In the genomic region with DNA sequence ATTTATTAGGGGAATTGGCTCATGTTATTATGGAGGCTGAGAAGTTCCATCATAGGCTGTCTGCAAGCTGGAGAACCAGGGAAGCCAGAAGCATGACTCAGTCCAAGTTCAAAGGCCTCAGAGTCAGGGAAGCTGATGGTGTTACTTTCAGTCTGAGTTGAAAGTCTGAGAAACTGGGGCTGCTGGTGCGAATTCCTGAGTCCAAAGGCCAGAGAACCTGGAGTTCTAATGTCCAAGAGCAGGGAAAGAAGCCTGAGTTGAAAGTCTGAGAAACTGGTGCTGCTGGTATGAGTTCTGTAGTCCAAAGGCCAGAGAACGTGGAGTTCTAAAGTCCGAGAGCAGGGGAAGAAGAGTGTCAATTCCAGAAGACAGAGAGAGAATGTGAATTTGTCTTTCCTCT, we compare ENCODE assay signal across 20 cellular contexts.
DNase-seq lines count a peak whose midpoint lies in the region; ATAC-seq, FAIRE-seq and TF ChIP-seq lines count a peak whose summit lies in the region.
"Had no signal": no experiment of that assay in that cellular context is flagged by ENCODE, and none has a peak within 500 bp of the region (broad histone marks: within the 10 kb centered on the region; RNA-seq: fewer than 3 reads in every experiment).

No MANE protein-coding gene starts in this region.

- H2AFZ ChIP-seq in GM23248: no peak overlapping the region

- TF ChIP-seq CTCF in epithelial cell of esophagus (IDR thresholded peaks at IDR 0.05; ENCODE audit: insufficient read depth, low read depth, low read length, missing control alignments) (no peak), liver (IDR thresholded peaks at IDR 0.05; ENCODE audit: low read depth, low read length, missing input control) (no peak)

- H3K27me3 Mint-ChIP-seq in activated naive CD8-positive, alpha-beta T cell treated with anti-CD3 and anti-CD28 coated beads, Interleukin-2, amount 50 U/mL, for 24 hours: no peaks in the 10 kb centered on the region

- H3K79me2 ChIP-seq in GM23248 (ENCODE audit: insufficient read depth): no peaks in the 10 kb centered on the region

- no peaks in the 10 kb centered on the region for H3K9me3 Mint-ChIP-seq in activated naive CD8-positive, alpha-beta T cell treated with anti-CD3 and anti-CD28 coated beads, Interleukin-2, amount 50 U/mL, for 24 hours

- no peak overlapping the region for H3K27ac Mint-ChIP-seq in activated naive CD8-positive, alpha-beta T cell treated with anti-CD3 and anti-CD28 coated beads, Interleukin-2, amount 50 U/mL, for 24 hours

- DNase-seq in GM23248 (peak; percentile 1), epithelial cell of esophagus (ENCODE audit: low read depth) (peak; percentile 24), urothelium cell line (ENCODE audit: low spot score) (peak; percentile 3)
- DNase-seq in activated naive CD8-positive, alpha-beta T cell treated with anti-CD3 and anti-CD28 coated beads, Interleukin-2, amount 50 U/mL, for 24 hours: no peak
- no peak for DNase-seq in stimulated activated naive CD8-positive, alpha-beta T cell treated with anti-CD3 and anti-CD28 coated beads, Interleukin-15, Interleukin-2, amounts not matched to agents 100 U/mL and 50 U/mL, for 24 hours
- DNase-seq: AML-193, DND-41, NCI-H1417 treated with DMSO at 0.1 percent for 48 hours, NCI-H2081, NCI-H446 treated with DMSO at 0.1 percent for 48 hours, NCI-H69 had no signal

- no peak for FAIRE-seq in urothelium cell line (lab: Jason Lieb, UNC)
- FAIRE-seq: G401.6, GM19239, H1 had no signal

- H3F3A ChIP-seq in GM23248 (ENCODE audit: insufficient read depth): no peaks in the 10 kb centered on the region

- H3K4me1 ChIP-seq in GM23248 (ENCODE audit: insufficient read depth) (no peaks in the 10 kb centered on the region), liver (ENCODE audit: control insufficient read depth in 4 of 4, insufficient read depth in 4 of 4, low read length in 3 of 4) (peaks cover 0 to 3% (median 0%) of the 10 kb centered on the region in 4 donors)
- H3K4me1 ChIP-seq: SJSA1 had no signal

- no peaks in the 10 kb centered on the region for H3K9me2 ChIP-seq in GM23248 (ENCODE audit: insufficient read depth)

- no peak overlapping the region for H3K4me2 ChIP-seq in GM23248 (ENCODE audit: unreplicated experiment)
- H3K4me2 ChIP-seq: KMS-11 had no signal

- TF ChIP-seq RAD21 in liver (IDR thresholded peaks at IDR 0.05): peak; percentile 9 to 45

- no peak overlapping the region for H3K4me3 Mint-ChIP-seq in activated naive CD8-positive, alpha-beta T cell treated with anti-CD3 and anti-CD28 coated beads, Interleukin-2, amount 50 U/mL, for 24 hours

- H3K36me3 ChIP-seq in GM23248 (ENCODE audit: low read depth): no peaks in the 10 kb centered on the region
- no peaks in the 10 kb centered on the region for H3K36me3 ChIP-seq in liver (ENCODE audit: control insufficient read depth in 4 of 4, insufficient read depth in 3 of 4, low read depth in 1 of 4, low read length in 3 of 4)
- H3K36me3 ChIP-seq: SJSA1 had no signal

- in situ Hi-C loops in GM23248 (cut with MboI): no loop called here

- ATAC-seq in activated naive CD8-positive, alpha-beta T cell treated with anti-CD3 and anti-CD28 coated beads, Interleukin-2, amount 50 U/mL, for 24 hours: no peak
- no peak for ATAC-seq in stimulated activated naive CD8-positive, alpha-beta T cell treated with anti-CD3 and anti-CD28 coated beads, Interleukin-15, Interleukin-2, amounts not matched to agents 100 U/mL and 50 U/mL, for 24 hours
- ATAC-seq in GM21576 (IDR thresholded peaks at IDR 0.05; ENCODE audit: unreplicated experiment): no peak
- ATAC-seq: Panc1 had no signal

- H3K9me3 ChIP-seq in GM23248 (ENCODE audit: low read depth): no peaks in the 10 kb centered on the region
- no peaks in the 10 kb centered on the region for H3K9me3 ChIP-seq in liver (ENCODE audit: control insufficient read depth in 4 of 4, low read length in 3 of 4)
- H3K9me3 ChIP-seq: SJSA1 had no signal

- 19 to 45% methylated on average over 3 of the region's 3 CpGs for WGBS in GM23248 (ENCODE audit: low coverage in 1 of 2, low lambda C conversion rate in 2 of 2, missing lambda C conversion rate in 2 of 2), 2 experiments
- 30% methylated on average over 3 of the region's 3 CpGs for WGBS in liver

- no peaks in the 10 kb centered on the region for H4K20me1 ChIP-seq in GM23248 (ENCODE audit: insufficient read depth)

- no peaks in the 10 kb centered on the region for H3K4me1 Mint-ChIP-seq in activated naive CD8-positive, alpha-beta T cell treated with anti-CD3 and anti-CD28 coated beads, Interleukin-2, amount 50 U/mL, for 24 hours

- no peak overlapping the region for H3K27ac ChIP-seq in GM23248
- no peak overlapping the region for H3K27ac ChIP-seq in liver (ENCODE audit: low read depth in 1 of 2, low read length in 2 of 2)
- H3K27ac ChIP-seq: C4-2B, KMS-11, SJSA1 had no signal

- H3K4me3 ChIP-seq in GM23248: no peak overlapping the region
- H3K4me3 ChIP-seq in epithelial cell of esophagus (ENCODE audit: low read length): no peak overlapping the region
- H3K4me3 ChIP-seq in liver (ENCODE audit: low read depth in 1 of 3, low read length in 3 of 3): no peak overlapping the region
- H3K4me3 ChIP-seq: SJSA1 had no signal

- no peaks in the 10 kb centered on the region for H3K36me3 Mint-ChIP-seq in activated naive CD8-positive, alpha-beta T cell treated with anti-CD3 and anti-CD28 coated beads, Interleukin-2, amount 50 U/mL, for 24 hours (ENCODE audit: low read depth)

- H3K27me3 ChIP-seq in GM23248 (replicated peaks; ENCODE audit: insufficient read depth) (no peaks in the 10 kb centered on the region), liver (ENCODE audit: control insufficient read depth in 4 of 4, insufficient read depth in 4 of 4, low read length in 3 of 4) (no peaks in the 10 kb centered on the region)
- H3K27me3 ChIP-seq: SJSA1 had no signal

- H3K9ac ChIP-seq in GM23248 (no peak overlapping the region), liver (ENCODE audit: low read depth in 1 of 2, low read length in 2 of 2) (no peak overlapping the region)
- H3K9ac ChIP-seq: KMS-11 had no signal

TF ChIP-seq in liver, 16 proteins besides CTCF, POLR2A, EP300 and RAD21 (continues in another document):
- TF ChIP-seq, protein P1, sequence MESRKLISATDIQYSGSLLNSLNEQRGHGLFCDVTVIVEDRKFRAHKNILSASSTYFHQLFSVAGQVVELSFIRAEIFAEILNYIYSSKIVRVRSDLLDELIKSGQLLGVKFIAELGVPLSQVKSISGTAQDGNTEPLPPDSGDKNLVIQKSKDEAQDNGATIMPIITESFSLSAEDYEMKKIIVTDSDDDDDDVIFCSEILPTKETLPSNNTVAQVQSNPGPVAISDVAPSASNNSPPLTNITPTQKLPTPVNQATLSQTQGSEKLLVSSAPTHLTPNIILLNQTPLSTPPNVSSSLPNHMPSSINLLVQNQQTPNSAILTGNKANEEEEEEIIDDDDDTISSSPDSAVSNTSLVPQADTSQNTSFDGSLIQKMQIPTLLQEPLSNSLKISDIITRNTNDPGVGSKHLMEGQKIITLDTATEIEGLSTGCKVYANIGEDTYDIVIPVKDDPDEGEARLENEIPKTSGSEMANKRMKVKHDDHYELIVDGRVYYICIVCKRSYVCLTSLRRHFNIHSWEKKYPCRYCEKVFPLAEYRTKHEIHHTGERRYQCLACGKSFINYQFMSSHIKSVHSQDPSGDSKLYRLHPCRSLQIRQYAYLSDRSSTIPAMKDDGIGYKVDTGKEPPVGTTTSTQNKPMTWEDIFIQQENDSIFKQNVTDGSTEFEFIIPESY (IDR thresholded peaks at IDR 0.05): no peak
- TF ChIP-seq NR2F2 (IDR thresholded peaks at IDR 0.05): peak; percentile 75
- peak; percentile 79 to 91 for TF ChIP-seq JUND (IDR thresholded peaks at IDR 0.05)
- TF ChIP-seq, protein P2, sequence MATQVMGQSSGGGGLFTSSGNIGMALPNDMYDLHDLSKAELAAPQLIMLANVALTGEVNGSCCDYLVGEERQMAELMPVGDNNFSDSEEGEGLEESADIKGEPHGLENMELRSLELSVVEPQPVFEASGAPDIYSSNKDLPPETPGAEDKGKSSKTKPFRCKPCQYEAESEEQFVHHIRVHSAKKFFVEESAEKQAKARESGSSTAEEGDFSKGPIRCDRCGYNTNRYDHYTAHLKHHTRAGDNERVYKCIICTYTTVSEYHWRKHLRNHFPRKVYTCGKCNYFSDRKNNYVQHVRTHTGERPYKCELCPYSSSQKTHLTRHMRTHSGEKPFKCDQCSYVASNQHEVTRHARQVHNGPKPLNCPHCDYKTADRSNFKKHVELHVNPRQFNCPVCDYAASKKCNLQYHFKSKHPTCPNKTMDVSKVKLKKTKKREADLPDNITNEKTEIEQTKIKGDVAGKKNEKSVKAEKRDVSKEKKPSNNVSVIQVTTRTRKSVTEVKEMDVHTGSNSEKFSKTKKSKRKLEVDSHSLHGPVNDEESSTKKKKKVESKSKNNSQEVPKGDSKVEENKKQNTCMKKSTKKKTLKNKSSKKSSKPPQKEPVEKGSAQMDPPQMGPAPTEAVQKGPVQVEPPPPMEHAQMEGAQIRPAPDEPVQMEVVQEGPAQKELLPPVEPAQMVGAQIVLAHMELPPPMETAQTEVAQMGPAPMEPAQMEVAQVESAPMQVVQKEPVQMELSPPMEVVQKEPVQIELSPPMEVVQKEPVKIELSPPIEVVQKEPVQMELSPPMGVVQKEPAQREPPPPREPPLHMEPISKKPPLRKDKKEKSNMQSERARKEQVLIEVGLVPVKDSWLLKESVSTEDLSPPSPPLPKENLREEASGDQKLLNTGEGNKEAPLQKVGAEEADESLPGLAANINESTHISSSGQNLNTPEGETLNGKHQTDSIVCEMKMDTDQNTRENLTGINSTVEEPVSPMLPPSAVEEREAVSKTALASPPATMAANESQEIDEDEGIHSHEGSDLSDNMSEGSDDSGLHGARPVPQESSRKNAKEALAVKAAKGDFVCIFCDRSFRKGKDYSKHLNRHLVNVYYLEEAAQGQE (IDR thresholded peaks at IDR 0.05): no peak
- TF ChIP-seq, protein P3, sequence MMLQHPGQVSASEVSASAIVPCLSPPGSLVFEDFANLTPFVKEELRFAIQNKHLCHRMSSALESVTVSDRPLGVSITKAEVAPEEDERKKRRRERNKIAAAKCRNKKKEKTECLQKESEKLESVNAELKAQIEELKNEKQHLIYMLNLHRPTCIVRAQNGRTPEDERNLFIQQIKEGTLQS (IDR thresholded peaks at IDR 0.05): peak; percentile 78
- peak; percentile 33 for TF ChIP-seq FOXA1 (IDR thresholded peaks at IDR 0.05)
- TF ChIP-seq HNF4A (conservative IDR thresholded peaks at IDR 0.05): peak; percentile 99 to 100
- TF ChIP-seq GABPA (IDR thresholded peaks at IDR 0.05 in 1 of 2, conservative IDR thresholded peaks at IDR 0.05 in 1 of 2): no peak
- peak; percentile 43 for TF ChIP-seq YY1 (IDR thresholded peaks at IDR 0.05)
- TF ChIP-seq SP1 (IDR thresholded peaks at IDR 0.05): peak; percentile 87
- peak; percentile 84 to 95 for TF ChIP-seq RXRA (IDR thresholded peaks at IDR 0.05)
- TF ChIP-seq TAF1 (conservative IDR thresholded peaks at IDR 0.05): no peak
- no peak for TF ChIP-seq FOXA2 (IDR thresholded peaks at IDR 0.05)
- TF ChIP-seq EGR1 (IDR thresholded peaks at IDR 0.05; ENCODE audit: low read depth in 2 of 2): no peak
- TF ChIP-seq, protein P4, sequence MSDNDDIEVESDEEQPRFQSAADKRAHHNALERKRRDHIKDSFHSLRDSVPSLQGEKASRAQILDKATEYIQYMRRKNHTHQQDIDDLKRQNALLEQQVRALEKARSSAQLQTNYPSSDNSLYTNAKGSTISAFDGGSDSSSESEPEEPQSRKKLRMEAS (IDR thresholded peaks at IDR 0.05): no peak

Comparison
In these comparisons a context has a peak if more than half of its experiments do, and no peak if none do; other contexts are left out.
1. DNase-seq: peak in GM23248 (single experiment), epithelial cell of esophagus (single experiment) and urothelium cell line (single experiment); none in activated naive CD8-positive, alpha-beta T cell treated with anti-CD3 and anti-CD28 coated beads, Interleukin-2, amount 50 U/mL, for 24 hours (single experiment) and stimulated activated naive CD8-positive, alpha-beta T cell treated with anti-CD3 and anti-CD28 coated beads, Interleukin-15, Interleukin-2, amounts not matched to agents 100 U/mL and 50 U/mL, for 24 hours (single experiment).